11 cellular contexts compared by ENCODE assay signal in the genomic region with DNA sequence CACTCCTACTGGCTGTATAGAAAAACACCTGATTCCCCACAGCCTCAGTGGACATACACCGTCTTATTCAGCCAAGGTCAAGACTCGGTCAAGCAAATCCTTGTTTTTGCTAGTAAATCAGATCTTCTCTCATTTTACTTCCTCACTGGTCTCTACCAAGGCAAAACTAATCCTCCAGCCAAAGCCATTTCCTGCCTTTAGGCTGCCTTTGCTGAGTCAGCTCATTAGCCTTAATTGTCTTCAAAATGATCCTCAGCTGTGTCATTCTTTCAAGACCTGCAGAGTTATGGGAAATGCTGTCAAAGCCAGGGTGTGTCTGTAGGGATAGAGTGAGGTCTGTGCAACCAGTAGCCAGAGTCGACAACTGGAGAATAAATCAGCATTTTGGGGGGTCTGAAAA.
DNase-seq lines count a peak whose midpoint lies in the region; ATAC-seq, FAIRE-seq and TF ChIP-seq lines count a peak whose summit lies in the region.
"Had no signal": no experiment of that assay in that cellular context is flagged by ENCODE, and none has a peak within 500 bp of the region (broad histone marks: within the 10 kb centered on the region; RNA-seq: fewer than 3 reads in every experiment).

No MANE protein-coding gene starts in this region.

- dilution Hi-C loops in keratinocyte (cut with MboI; ENCODE audit: extremely low pct_ligation_motif_present, low sequenced_read_pairs) = no loop called here

- H3K4me2 ChIP-seq in keratinocyte (ENCODE audit: control insufficient read depth, extremely low read depth, insufficient read depth, low read depth, low read length) = peak overlapping the region; percentile 47
- H3K4me2 ChIP-seq: BLaER1 had no signal

- TF ChIP-seq POLR2A in gastrocnemius medialis (IDR thresholded peaks at IDR 0.05) = no peak

- ATAC-seq in gastrocnemius medialis (no peak), HG02623 (IDR thresholded peaks at IDR 0.05; ENCODE audit: unreplicated experiment) (no peak)
- ATAC-seq: right cardiac atrium had no signal

- H3K9me3 ChIP-seq in keratinocyte (ENCODE audit: control insufficient read depth, low read depth, low read length) (no peaks in the 10 kb centered on the region), gastrocnemius medialis (no peaks in the 10 kb centered on the region)

- FAIRE-seq in keratinocyte (lab: Jason Lieb, UNC) = peak; percentile 61

- DNase-seq in COR-L47 (lab: John Stamatoyannopoulos, UW) (peak; percentile 30), M059J (ENCODE audit: low read depth) (peak; percentile 96), amniotic epithelial cell (ENCODE audit: low read depth) (peak; percentile 48), keratinocyte (ENCODE audit: low read depth, low spot score) (peak; percentile 19), nucleus accumbens (lab: John Stamatoyannopoulos, UW) (no peak), gastrocnemius medialis (no peak)
- DNase-seq in activated CD8-positive, alpha-beta memory T cell treated with anti-CD3 and anti-CD28 coated beads, Interleukin-2, amount 50 U/mL, for 4 hours = no peak
- DNase-seq: right cardiac atrium had no signal

- H3K4me3 ChIP-seq in keratinocyte (ENCODE audit: control insufficient read depth in 2 of 3, extremely low read depth in 1 of 3, insufficient read depth in 2 of 3, low read depth in 1 of 3, low read length in 3 of 3) = no peak overlapping the region
- no peak overlapping the region for H3K4me3 ChIP-seq in gastrocnemius medialis
- H3K4me3 ChIP-seq: BLaER1 had no signal

- no peaks in the 10 kb centered on the region for H3K9me1 ChIP-seq in keratinocyte (ENCODE audit: control insufficient read depth, extremely low read depth, insufficient read depth, low read length)

- in situ Hi-C loops in gastrocnemius medialis (cut with MboI; ENCODE audit: low sequenced_read_pairs in 4 of 4) = no loop called here

- no peaks in the 10 kb centered on the region for H3K79me2 ChIP-seq in keratinocyte (ENCODE audit: control insufficient read depth, insufficient read depth, low read length)

- H3K27me3 ChIP-seq in keratinocyte (ENCODE audit: control insufficient read depth, extremely low read depth, insufficient read depth, low read length) = no peaks in the 10 kb centered on the region
- H3K27me3 ChIP-seq in gastrocnemius medialis = no peaks in the 10 kb centered on the region
- H3K27me3 ChIP-seq: BLaER1 had no signal

- H3K27ac ChIP-seq in keratinocyte (ENCODE audit: control insufficient read depth, insufficient read depth, low read length) = peak overlapping the region; percentile 10
- no peak overlapping the region for H3K27ac ChIP-seq in gastrocnemius medialis
- H3K27ac ChIP-seq: BLaER1, VCaP had no signal

- no peak overlapping the region for H3K9ac ChIP-seq in keratinocyte (ENCODE audit: control insufficient read depth, extremely low read depth, insufficient read depth, low read length)
- H3K9ac ChIP-seq: BLaER1 had no signal

- H3K4me1 ChIP-seq in keratinocyte (ENCODE audit: control insufficient read depth, extremely low read depth, insufficient read depth, low read length) (peaks cover 16% of the 10 kb centered on the region), gastrocnemius medialis (no peaks in the 10 kb centered on the region)
- H3K4me1 ChIP-seq: BLaER1 had no signal

- H3K36me3 ChIP-seq in keratinocyte (ENCODE audit: control insufficient read depth in 2 of 2, extremely low read depth in 1 of 2, insufficient read depth in 2 of 2, low read length in 2 of 2) (no peaks in the 10 kb centered on the region), gastrocnemius medialis (no peaks in the 10 kb centered on the region)
- H3K36me3 ChIP-seq: BLaER1 had no signal

- intact Hi-C loops in gastrocnemius medialis (cut with DNase I; ENCODE audit: low total_unique reads) = no loop called here

- H4K20me1 ChIP-seq in keratinocyte (ENCODE audit: control insufficient read depth, extremely low read depth, insufficient read depth, low read length) = no peaks in the 10 kb centered on the region
- H4K20me1 ChIP-seq: BLaER1 had no signal

- TF ChIP-seq CTCF in keratinocyte (optimal IDR thresholded peaks at IDR 0.05 in 1 of 3, IDR thresholded peaks at IDR 0.05 in 1 of 3, conservative IDR thresholded peaks at IDR 0.05 in 1 of 3; ENCODE audit: extremely low read depth in 1 of 3, insufficient read depth in 2 of 3, low read length in 3 of 3) (no peak), gastrocnemius medialis (IDR thresholded peaks at IDR 0.05 in 4 of 5, conservative IDR thresholded peaks at IDR 0.05 in 1 of 5) (no peak)

- H2AFZ ChIP-seq in keratinocyte (ENCODE audit: control insufficient read depth, low read length) = no peak overlapping the region

Comparison
In these comparisons a context has a peak if more than half of its experiments do, and no peak if none do; other contexts are left out.
1. DNase-seq: peak in COR-L47 (single experiment), M059J (single experiment), amniotic epithelial cell (single experiment) and keratinocyte (single experiment); none in activated CD8-positive, alpha-beta memory T cell treated with anti-CD3 and anti-CD28 coated beads, Interleukin-2, amount 50 U/mL, for 4 hours (single experiment), nucleus accumbens (0 of 56) and gastrocnemius medialis (0 of 2).